ENCODE assay signal across 8 cellular contexts in genomic region chr16:22510591-22510990, GRCh38. TPM values are rescaled to one million over a fixed set of nuclear protein-coding genes. Genes with fewer than 3 reads are reported as not detected.
DNase-seq lines count a peak whose midpoint lies in the region; ATAC-seq, FAIRE-seq and TF ChIP-seq lines count a peak whose summit lies in the region.
"Not testable (repeated sequence)": the region's sequence is repeated elsewhere in the genome, so short reads cannot be mapped to it uniquely, and the experiment has no call there.

Gene NPIPB5, plus strand, starts transcription at chr16:22510891. Its CDS starts 2,911 bp downstream, at chr16:22513802.

- H3K9me3 ChIP-seq in A549; Karpas-422 (ENCODE audit: low read length); mammary epithelial cell (replicated peaks; ENCODE audit: insufficient read depth, low read length); HepG2 (ENCODE audit: low read length): not testable (repeated sequence)

- intact Hi-C loops in activated CD8-positive, alpha-beta T cell treated with anti-CD3 and anti-CD28 coated beads for 36 hours (cut with micrococcal nuclease); mammary epithelial cell (cut with micrococcal nuclease); HepG2 (cut with micrococcal nuclease; ENCODE audit: unreplicated experiment): not testable (repeated sequence)

- H2AFZ ChIP-seq in Karpas-422 (ENCODE audit: low read length); mammary epithelial cell (ENCODE audit: low read depth, low read length); HepG2 (ENCODE audit: low read length): not testable (repeated sequence)

- H3K4me1 Mint-ChIP-seq in activated CD8-positive, alpha-beta T cell treated with anti-CD3 and anti-CD28 coated beads for 36 hours (ENCODE audit: low read depth) = not testable (repeated sequence)

- not testable (repeated sequence) for ATAC-seq in A549; activated CD8-positive, alpha-beta T cell treated with anti-CD3 and anti-CD28 coated beads for 36 hours; HepG2

- FAIRE-seq in A549 (lab: Jason Lieb, UNC); frontal cortex (lab: Jason Lieb, UNC); HepG2 (lab: Jason Lieb, UNC): not testable (repeated sequence)

- H3K36me3 ChIP-seq in Karpas-422 (ENCODE audit: insufficient read depth, low read length); mammary epithelial cell (ENCODE audit: insufficient read depth, low read length); HepG2 (replicated peaks in 1 of 2; ENCODE audit: control insufficient read depth in 1 of 2, insufficient read depth in 2 of 2, low read length in 2 of 2): not testable (repeated sequence)

- POLR2A ChIA-PET in A549 (lab: Yijun Ruan, JAX); activated CD8-positive, alpha-beta T cell treated with anti-CD3 and anti-CD28 coated beads for 36 hours (lab: Charles Lee); HepG2 (lab: Yijun Ruan, JAX): not testable (repeated sequence)

- H3K4me2 ChIP-seq in A549; Karpas-422 (ENCODE audit: low read depth, low read length, poor library complexity, severe bottlenecking); mammary epithelial cell (ENCODE audit: insufficient read depth, low read depth, low read length); HepG2 (ENCODE audit: low read depth, low read length): not testable (repeated sequence)

- TF ChIP-seq CTCF in A549 (IDR thresholded peaks at IDR 0.05); activated CD8-positive, alpha-beta T cell treated with anti-CD3 and anti-CD28 coated beads for 36 hours (IDR thresholded peaks at IDR 0.05); mammary epithelial cell (conservative IDR thresholded peaks at IDR 0.05 in 1 of 2, IDR thresholded peaks at IDR 0.05 in 1 of 2; ENCODE audit: extremely low read depth in 1 of 2, insufficient read depth in 1 of 2, low read depth in 1 of 2, low read length in 2 of 2); HepG2 (CRISPR knock-in tag; IDR thresholded peaks at IDR 0.05): not testable (repeated sequence)

- not testable (repeated sequence) for H3K4me1 ChIP-seq in A549; Karpas-422 (ENCODE audit: low read length); mammary epithelial cell (ENCODE audit: insufficient read depth, low read length); HepG2 (ENCODE audit: insufficient read depth, low read length)

- not testable (repeated sequence) for H3K79me2 ChIP-seq in Karpas-422 (ENCODE audit: low read length); mammary epithelial cell (ENCODE audit: insufficient read depth, low read length); HepG2 (ENCODE audit: insufficient read depth, low read length)

- dilution Hi-C loops in mammary epithelial cell (cut with HindIII; ENCODE audit: low sequenced_read_pairs) = not testable (repeated sequence)

- not testable (repeated sequence) for H3K4me3 Mint-ChIP-seq in activated CD8-positive, alpha-beta T cell treated with anti-CD3 and anti-CD28 coated beads for 36 hours

- CTCF ChIA-PET in A549 (lab: Yijun Ruan, JAX); activated CD8-positive, alpha-beta T cell treated with anti-CD3 and anti-CD28 coated beads for 36 hours (lab: Charles Lee); mammary epithelial cell (lab: Charles Lee; ENCODE audit: low non-redundant PET); HepG2 (lab: Yijun Ruan, JAX; ENCODE audit: low intra/inter-chr PET ratio, low total read pairs): not testable (repeated sequence)

- H3K36me3 Mint-ChIP-seq in activated CD8-positive, alpha-beta T cell treated with anti-CD3 and anti-CD28 coated beads for 36 hours (ENCODE audit: low read depth) = not testable (repeated sequence)

- not testable (repeated sequence) for H4K20me1 ChIP-seq in Karpas-422 (ENCODE audit: insufficient read depth, low read depth, low read length); mammary epithelial cell (ENCODE audit: insufficient read depth, low read length); HepG2 (ENCODE audit: insufficient read depth, low read length)

- in situ Hi-C loops in mammary epithelial cell (cut with MboI; ENCODE audit: low sequenced_read_pairs in 2 of 2); HepG2 (cut with HindIII; ENCODE audit: extremely low pct_ligation_motif_present, low pct_unique_long_range_greater_than_20kb): not testable (repeated sequence)

- not testable (repeated sequence) for H3K9ac ChIP-seq in Karpas-422 (ENCODE audit: low read length); mammary epithelial cell (ENCODE audit: insufficient read depth, low read length); HepG2 (ENCODE audit: insufficient read depth, low read depth, low read length)

- not testable (repeated sequence) for TF ChIP-seq POLR2A in A549 (IDR thresholded peaks at IDR 0.05; ENCODE audit: low read length); HepG2 (IDR thresholded peaks at IDR 0.05; ENCODE audit: insufficient read depth in 1 of 2, low read depth in 2 of 2, low read length in 2 of 2)

- H3K27ac ChIP-seq in A549; Karpas-422 (ENCODE audit: low read length); mammary epithelial cell (ENCODE audit: insufficient read depth, low read depth, low read length); HepG2 (ENCODE audit: extremely low read length, insufficient read depth, low read length); temporal lobe (ENCODE audit: low read depth, low read length): not testable (repeated sequence)

- not testable (repeated sequence) for H3K9me3 Mint-ChIP-seq in activated CD8-positive, alpha-beta T cell treated with anti-CD3 and anti-CD28 coated beads for 36 hours

- not testable (repeated sequence) for H3K9me2 ChIP-seq in Karpas-422 (replicated peaks; ENCODE audit: insufficient read depth, low read length)

- not testable (repeated sequence) for H3K4me3 ChIP-seq in A549; Karpas-422 (ENCODE audit: low read length); mammary epithelial cell (replicated peaks in 1 of 3; ENCODE audit: insufficient read depth in 1 of 3, low read depth in 2 of 3, low read length in 3 of 3); HepG2 (replicated peaks in 1 of 3; ENCODE audit: insufficient read depth in 1 of 3, low read depth in 2 of 3, low read length in 3 of 3)

- WGBS in A549 (ENCODE audit: missing lambda C conversion rate) = no CpG with 5 or more reads among the region's 4 CpGs
- no CpG with 5 or more reads among the region's 4 CpGs for WGBS in mammary epithelial cell (ENCODE audit: low coverage, missing lambda C conversion rate)
- no CpG with 5 or more reads among the region's 4 CpGs for WGBS in HepG2 (ENCODE audit: low lambda C conversion rate)

- H3K27ac Mint-ChIP-seq in activated CD8-positive, alpha-beta T cell treated with anti-CD3 and anti-CD28 coated beads for 36 hours = not testable (repeated sequence)

- BruUV-seq in mammary epithelial cell (replicated peaks; lab: Mats Ljungman, UMichigan); HepG2 (replicated peaks; lab: Mats Ljungman, UMichigan): not testable (repeated sequence)

- TF ChIP-seq EP300 in A549 (IDR thresholded peaks at IDR 0.05); HepG2 (IDR thresholded peaks at IDR 0.05; ENCODE audit: low read depth in 2 of 2, low read length in 2 of 2); HepG2 (CRISPR knock-in tag; IDR thresholded peaks at IDR 0.05; ENCODE audit: borderline replicate concordance): not testable (repeated sequence)

- DNase-seq in A549 (ENCODE audit: low read depth in 1 of 2, low spot score in 1 of 2); Karpas-422; activated CD8-positive, alpha-beta T cell treated with anti-CD3 and anti-CD28 coated beads for 36 hours; mammary epithelial cell; frontal cortex (ENCODE audit: low spot score in 2 of 2); HepG2 (ENCODE audit: low spot score); occipital lobe (lab: John Stamatoyannopoulos, UW): not testable (repeated sequence)

- not testable (repeated sequence) for H3K27me3 Mint-ChIP-seq in activated CD8-positive, alpha-beta T cell treated with anti-CD3 and anti-CD28 coated beads for 36 hours

- not testable (repeated sequence) for TF ChIP-seq RAD21 in A549 (conservative IDR thresholded peaks at IDR 0.05 in 1 of 2, IDR thresholded peaks at IDR 0.05 in 1 of 2); HepG2 (CRISPR knock-in tag; IDR thresholded peaks at IDR 0.05)

- H3K27me3 ChIP-seq in Karpas-422 (ENCODE audit: low read length); mammary epithelial cell (ENCODE audit: insufficient read depth, low read length); HepG2 (ENCODE audit: control insufficient read depth in 1 of 2, insufficient read depth in 2 of 2, low read length in 2 of 2): not testable (repeated sequence)

RNA-seq across cellular contexts. Expression of gene NPIPB5, which starts in this region (rescaled TPM):
- polyA plus RNA-seq in A549 (2011; rRNA removed) = 24.9 and 32.7 TPM in 2 replicates
- 28.2 and 29.2 TPM in 2 replicates for polyA plus RNA-seq in A549 (2012; cell fraction: cytosol; rRNA removed)
- 245 and 252 TPM in 2 replicates for polyA plus RNA-seq in A549 (2012; cell fraction: nucleus; rRNA removed)
- 24.4 to 30.8 TPM (median 26.0 TPM) in 3 replicates for polyA plus RNA-seq in A549 (2017; fragmentation: RNase III; extraction: RNeasy Plus Mini Kit Qiagen cat#74134 plus additional on column Dnase treatment)
- polyA minus RNA-seq in A549 (2011; rRNA and poly(A)+ RNA removed) = 40.4 and 70.1 TPM in 2 replicates
- 109 and 207 TPM in 2 replicates for total RNA-seq in Karpas-422 (2014; rRNA removed; shearing (Covaris generic); ENCODE audit: low replicate concordance)
- total RNA-seq in activated CD8-positive, alpha-beta T cell treated with anti-CD3 and anti-CD28 coated beads for 36 hours = 100 to 1,000 TPM; 187 to 228 TPM
- 100 to 1,000 TPM; 198 to 303 TPM for total RNA-seq in mammary epithelial cell
- 23.7 TPM for polyA plus RNA-seq in mammary epithelial cell
- 83.1 TPM for polyA minus RNA-seq in mammary epithelial cell
- total RNA-seq in frontal cortex = 110 TPM
- 28.6 and 67.7 TPM in 2 replicates for total RNA-seq in HepG2 (2016; rRNA removed; fragmentation: Illumina TruSeq; extraction: Trizol)
- total RNA-seq in HepG2 (2016; cell fraction: cytosol; rRNA removed; fragmentation: Illumina TruSeq; extraction: Trizol; ENCODE audit: low read depth) = 40.1 and 44.2 TPM in 2 replicates
- 33.6 and 63.8 TPM in 2 replicates for total RNA-seq in HepG2 (2016; cell fraction: insoluble cytoplasmic fraction; rRNA removed; fragmentation: Illumina TruSeq; extraction: Trizol)
- 29.2 and 42.3 TPM in 2 replicates for total RNA-seq in HepG2 (2016; cell fraction: membrane; rRNA removed; fragmentation: Illumina TruSeq; extraction: Trizol)
- 299 and 354 TPM in 2 replicates for total RNA-seq in HepG2 (2016; cell fraction: nucleus; rRNA removed; fragmentation: Illumina TruSeq; extraction: Trizol)
- 59.1 and 81.2 TPM in 2 replicates for polyA plus RNA-seq in HepG2 (2011; rRNA removed)
- polyA plus RNA-seq in HepG2 (2011; cell fraction: cytosol; rRNA removed) = 14.3 and 16.1 TPM in 2 replicates
- polyA plus RNA-seq in HepG2 (2011; cell fraction: nucleus; rRNA removed) = 411 and 448 TPM in 2 replicates
- polyA plus RNA-seq in HepG2 (2012) = 85.3 and 90.7 TPM in 2 replicates
- polyA plus RNA-seq in HepG2 (2016; cell fraction: cytosol; fragmentation: Illumina TruSeq; extraction: Trizol; ENCODE audit: low read depth) = 4.4 and 8.3 TPM in 2 replicates
- polyA plus RNA-seq in HepG2 (2016; cell fraction: insoluble cytoplasmic fraction; fragmentation: Illumina TruSeq; extraction: Trizol; ENCODE audit: low read depth) = 25.2 and 41.5 TPM in 2 replicates
- polyA plus RNA-seq in HepG2 (2016; cell fraction: membrane; fragmentation: Illumina TruSeq; extraction: Trizol; ENCODE audit: low read depth) = 10.8 and 14.6 TPM in 2 replicates
- polyA plus RNA-seq in HepG2 (2016; cell fraction: nucleus; fragmentation: Illumina TruSeq; extraction: Trizol; ENCODE audit: insufficient read depth, low read depth) = 780 and 832 TPM in 2 replicates
- 82.0 and 86.3 TPM in 2 replicates for polyA minus RNA-seq in HepG2 (2011; rRNA and poly(A)+ RNA removed; ENCODE audit: low replicate concordance)
- 18.2 and 21.6 TPM in 2 replicates for polyA minus RNA-seq in HepG2 (2011; cell fraction: cytosol; rRNA and poly(A)+ RNA removed)
- 470 and 579 TPM in 2 replicates for polyA minus RNA-seq in HepG2 (2011; cell fraction: nucleus; rRNA and poly(A)+ RNA removed)
- total RNA-seq in occipital lobe = 99.7 TPM
- 110 TPM for total RNA-seq in temporal lobe
